8 cellular contexts compared by ENCODE assay signal in genomic region chr21:38804617-38805281, GRCh38. TPM values are rescaled to one million over a fixed set of nuclear protein-coding genes. Genes with fewer than 3 reads are reported as not detected.
A peak's percentile ranks its signal among the peaks of the same experiment; 100 is the strongest.
DNase-seq lines count a peak whose midpoint lies in the region; FAIRE-seq and TF ChIP-seq lines count a peak whose summit lies in the region.

No MANE protein-coding gene starts in this region.

- no peaks in the 10 kb centered on the region for H3K27me3 ChIP-seq in ACC112 (ENCODE audit: insufficient read depth, low read length)
- H3K27me3 ChIP-seq in HUES6 (ENCODE audit: control insufficient read depth, insufficient read depth, low read length), result peaks cover 14% of the 10 kb centered on the region
- no peaks in the 10 kb centered on the region for H3K27me3 ChIP-seq in SJCRH30
- H3K27me3 ChIP-seq in iPS-18a (ENCODE audit: control insufficient read depth, insufficient read depth, low read length), result peaks cover 12% of the 10 kb centered on the region

- DNase-seq in SJCRH30, result peak; percentile 31 to 56
- DNase-seq in skeletal muscle cell (ENCODE audit: low read depth), result no peak
- no peak for DNase-seq in GM12892 (ENCODE audit: insufficient read length)

- peak; percentile 47 for TF ChIP-seq CTCF in GM12875 (IDR thresholded peaks at IDR 0.05; ENCODE audit: borderline replicate concordance, insufficient read depth, low read depth, low read length)
- TF ChIP-seq CTCF in brain (conservative IDR thresholded peaks at IDR 0.05), result peak; percentile 52 to 65

- H3K4me1 Mint-ChIP-seq in brain, result peaks cover 48% of the 10 kb centered on the region

- peak overlapping the region; percentile 89 for H3K4me3 ChIP-seq in ACC112 (ENCODE audit: low read depth, low read length)
- H3K4me3 ChIP-seq in GM12875 (ENCODE audit: low read depth, low read length), result peak overlapping the region; percentile 74
- H3K4me3 ChIP-seq in HUES6 (ENCODE audit: low read depth, low read length), result peak overlapping the region; percentile 77
- H3K4me3 ChIP-seq in SJCRH30, result peak overlapping the region; percentile 77
- peak overlapping the region; percentile 87 for H3K4me3 ChIP-seq in iPS-18a (ENCODE audit: low read length)
- peak overlapping the region; percentile 91 for H3K4me3 ChIP-seq in skeletal muscle cell (ENCODE audit: low read depth, low read length)

- H3K9me3 Mint-ChIP-seq in brain, result no peaks in the 10 kb centered on the region

- H3K36me3 Mint-ChIP-seq in brain, result peaks cover 4% of the 10 kb centered on the region

- H3K9ac ChIP-seq in HUES6 (ENCODE audit: low read length) (peak overlapping the region; percentile 77), iPS-18a (ENCODE audit: low read length) (peak overlapping the region; percentile 48)

- H3K9me3 ChIP-seq in HUES6 (ENCODE audit: control insufficient read depth, insufficient read depth, low read depth, low read length) (no peaks in the 10 kb centered on the region), SJCRH30 (replicated peaks) (no peaks in the 10 kb centered on the region), iPS-18a (ENCODE audit: control insufficient read depth, low read depth, low read length) (no peaks in the 10 kb centered on the region)

- H3K4me3 Mint-ChIP-seq in brain, result peak overlapping the region; percentile 74 to 93 (median 85)

- H3K27me3 Mint-ChIP-seq in brain, result peaks cover 31% of the 10 kb centered on the region

- TF ChIP-seq POLR2A in GM12892 (IDR thresholded peaks at IDR 0.05; ENCODE audit: low read depth, low read length), result no peak

- peaks cover 38% of the 10 kb centered on the region for H3K79me2 ChIP-seq in ACC112 (ENCODE audit: control insufficient read depth, insufficient read depth, low read length, unreplicated experiment)

- peak overlapping the region; percentile 56; the same call in 1 of the 2 replicates for H3K27ac ChIP-seq in ACC112 (ENCODE audit: low read depth, low read length)
- peak overlapping the region; percentile 43; the same call in 1 of the 2 replicates for H3K27ac ChIP-seq in HUES6 (ENCODE audit: low read depth, low read length)
- peak overlapping the region; percentile 32; the same call in 1 of the 2 replicates for H3K27ac ChIP-seq in SJCRH30
- no peak overlapping the region for H3K27ac ChIP-seq in iPS-18a (ENCODE audit: low read length)

- H3K36me3 ChIP-seq in ACC112 (ENCODE audit: insufficient read depth, low read length) (no peaks in the 10 kb centered on the region), HUES6 (ENCODE audit: control insufficient read depth, insufficient read depth, low read length) (peaks cover 3% of the 10 kb centered on the region), SJCRH30 (no peaks in the 10 kb centered on the region), iPS-18a (ENCODE audit: control insufficient read depth, low read depth, low read length) (no peaks in the 10 kb centered on the region)

- peak overlapping the region in 3 of 5 experiments; percentile 67 to 88 (median 76) for H3K27ac Mint-ChIP-seq in brain

- peaks cover 23% of the 10 kb centered on the region for H3K4me1 ChIP-seq in ACC112 (ENCODE audit: control insufficient read depth, insufficient read depth, low read length, unreplicated experiment)
- peaks cover 44% of the 10 kb centered on the region for H3K4me1 ChIP-seq in HUES6 (ENCODE audit: control insufficient read depth, insufficient read depth, low read length)
- 0 out of 2 replicates have a peak, but pooled peaks cover 3% of the 10 kb centered on the region for H3K4me1 ChIP-seq in SJCRH30
- peaks cover 27% of the 10 kb centered on the region for H3K4me1 ChIP-seq in iPS-18a (ENCODE audit: control insufficient read depth, low read depth, low read length)

- peak overlapping the region; percentile 89 for H2AFZ ChIP-seq in ACC112 (ENCODE audit: low read length, unreplicated experiment)

- no peak for FAIRE-seq in GM12892 (lab: Jason Lieb, UNC)

RNA-seq across cellular contexts. Expression of gene ETS2, which starts 1.0 kb away (rescaled TPM):
- 10.6 and 11.8 TPM in 2 replicates for total RNA-seq in SJCRH30 (2014; rRNA removed; shearing (Covaris generic))
- 88.1 TPM for polyA plus RNA-seq in brain (ENCODE audit: insufficient read depth, low read depth, low replicate concordance)
- 3.3 TPM for polyA plus RNA-seq in GM12892 (2012; ENCODE audit: missing spikeins)

Comparison
In these comparisons a context has a peak if more than half of its experiments do, and no peak if none do; other contexts are left out.
1. DNase-seq: peak in SJCRH30 (2 of 2); none in skeletal muscle cell (single experiment) and GM12892 (single experiment).
2. Peak in every context shown above with its lines, with median percentiles within 50 percentile points of each other: H3K4me3 ChIP-seq.